ENCODE assay signal across 14 cellular contexts in genomic region chr1:64983110-64983509, GRCh38. TPM values are rescaled to one million over a fixed set of nuclear protein-coding genes. Genes with fewer than 3 reads are reported as not detected.
A peak's percentile ranks its signal among the peaks of the same experiment; 100 is the strongest.
DNase-seq lines count a peak whose midpoint lies in the region; ATAC-seq and TF ChIP-seq lines count a peak whose summit lies in the region.
"Had no signal": no experiment of that assay in that cellular context is flagged by ENCODE, and none has a peak within 500 bp of the region (broad histone marks: within the 10 kb centered on the region; RNA-seq: fewer than 3 reads in every experiment).

No MANE protein-coding gene starts in this region.

- H3K4me3 ChIP-seq in cardiac muscle cell (no peak overlapping the region), heart left ventricle (no peak overlapping the region), adipocyte (ENCODE audit: low read length) (no peak overlapping the region), fibroblast of villous mesenchyme (ENCODE audit: low read depth, low read length) (no peak overlapping the region), psoas muscle (no peak overlapping the region)

- H3K4me1 ChIP-seq in cardiac muscle cell (ENCODE audit: low read depth) (no peaks in the 10 kb centered on the region), heart left ventricle (peaks cover 0 to 16% (median 0%) of the 10 kb centered on the region in 12 donors), adipocyte (ENCODE audit: control insufficient read depth, insufficient read depth, low read length) (peaks cover 16% of the 10 kb centered on the region), psoas muscle (peaks cover 8% of the 10 kb centered on the region)

- intact Hi-C loops in heart left ventricle (cut with DNase I) (no loop called here), psoas muscle (cut with DNase I) (no loop called here)

- H3K9me3 ChIP-seq in cardiac muscle cell (ENCODE audit: low read depth) = no peaks in the 10 kb centered on the region
- peaks cover 0 to 3% (median 0%) of the 10 kb centered on the region in 12 donors for H3K9me3 ChIP-seq in heart left ventricle
- no peaks in the 10 kb centered on the region for H3K9me3 ChIP-seq in adipocyte (ENCODE audit: control insufficient read depth, low read length)
- H3K9me3 ChIP-seq in psoas muscle = no peaks in the 10 kb centered on the region

- ATAC-seq in heart left ventricle (no peak), psoas muscle (no peak)
- ATAC-seq: natural killer cell; stimulated activated memory B cell treated with anti-CD40 and anti-IgM and Interleukin-4, amounts not matched to agents 10 μg/mL and 1 μg/mL and 100 μg/mL, for 72 hours had no signal

- TF ChIP-seq CTCF in cardiac muscle cell (IDR thresholded peaks at IDR 0.05; ENCODE audit: low read depth, low read length) (no peak), heart left ventricle (IDR thresholded peaks at IDR 0.05) (no peak), fibroblast of villous mesenchyme (IDR thresholded peaks at IDR 0.05; ENCODE audit: insufficient read depth, low read depth, low read length) (no peak), psoas muscle (IDR thresholded peaks at IDR 0.05) (no peak)

- no peaks in the 10 kb centered on the region for H3K36me3 ChIP-seq in cardiac muscle cell
- H3K36me3 ChIP-seq in heart left ventricle = peaks cover 0 to 47% (median 6%) of the 10 kb centered on the region in 9 donors
- peaks cover 8% of the 10 kb centered on the region for H3K36me3 ChIP-seq in adipocyte (ENCODE audit: control insufficient read depth, insufficient read depth, low read length, severe bottlenecking)
- peaks cover 0 to 9% of the 10 kb centered on the region in 2 donors for H3K36me3 ChIP-seq in psoas muscle (ENCODE audit: insufficient read depth in 1 of 2, low read depth in 1 of 2)

- DNase-seq in cardiac muscle cell (ENCODE audit: low read depth in 1 of 2, low spot score in 1 of 2) (peak; percentile 12 to 76), heart left ventricle (no peak), adipocyte (ENCODE audit: low read depth) (peak; percentile 93), fibroblast of villous mesenchyme (ENCODE audit: low read depth) (peak; percentile 88), NCI-H2107 treated with DMSO at 0.1 percent for 48 hours (lab: John Stamatoyannopoulos, UW; ENCODE audit: unreplicated experiment) (no peak), psoas muscle (no peak), KG1 (lab: John Stamatoyannopoulos, UW) (no peak), OCI-M1 (lab: John Stamatoyannopoulos, UW) (no peak)
- DNase-seq: activated CD4-positive, alpha-beta memory T cell treated with anti-CD3 and anti-CD28 coated beads for 36 hours; H7; immature natural killer cell; natural killer cell; SW 1271 had no signal

- H3K27me3 ChIP-seq in cardiac muscle cell (no peaks in the 10 kb centered on the region), heart left ventricle (no peaks in the 10 kb centered on the region), adipocyte (replicated peaks; ENCODE audit: control insufficient read depth, insufficient read depth, low read length) (no peaks in the 10 kb centered on the region), psoas muscle (ENCODE audit: insufficient read depth in 3 of 3, low read length in 2 of 3) (no peaks in the 10 kb centered on the region)

- H3K9ac ChIP-seq in adipocyte (ENCODE audit: low read length) = no peak overlapping the region

- H3K27ac ChIP-seq in cardiac muscle cell (no peak overlapping the region), heart left ventricle (no peak overlapping the region), psoas muscle (no peak overlapping the region)

- no peak for TF ChIP-seq POLR2A in heart left ventricle (IDR thresholded peaks at IDR 0.05)

- 65 to 68% (median 66%) methylated on average over 5 of the region's 5 CpGs for WGBS in heart left ventricle, 4 donors
- 68 to 86% (median 74%) methylated on average over 5 of the region's 5 CpGs for WGBS in psoas muscle, 3 donors

RNA-seq across cellular contexts. Expression of gene JAK1, which starts 16.8 kb away (rescaled TPM):
- total RNA-seq in cardiac muscle cell (41.3 and 52.7 TPM in 2 replicates), heart left ventricle (100 to 1,000 TPM in 4 of 9 donors, 10 to 100 TPM in 5; 85.6 to 189 (median 96.5) TPM), fibroblast of villous mesenchyme (125 and 152 TPM in 2 replicates), psoas muscle (100 to 1,000 TPM; 101 to 137 (median 119) TPM)
- polyA plus RNA-seq in cardiac muscle cell (24.9 and 29.6 TPM in 2 replicates), heart left ventricle (10 to 100 TPM; 20.5 to 73.7 TPM), psoas muscle (10 to 100 TPM; 33.7 to 80.3 (median 34.0) TPM)

Comparison
In these comparisons a context has a peak if more than half of its experiments do, and no peak if none do; other contexts are left out.
1. DNase-seq: peak in cardiac muscle cell (2 of 2), adipocyte (single experiment) and fibroblast of villous mesenchyme (single experiment); none in heart left ventricle (0 of 5), NCI-H2107 treated with DMSO at 0.1 percent for 48 hours (single experiment), psoas muscle (0 of 2), KG1 (single experiment) and OCI-M1 (single experiment).